29 cellular contexts compared by ENCODE assay signal in genomic region chr18:70301667-70302066, GRCh38.
"Had no signal": no experiment of that assay in that cellular context is flagged by ENCODE, and none has a peak within 500 bp of the region (broad histone marks: within the 10 kb centered on the region; RNA-seq: fewer than 3 reads in every experiment).

No MANE protein-coding gene starts in this region.

- H3K9ac ChIP-seq: neural progenitor cell, parathyroid adenoma had no signal

- H3K9me3 Mint-ChIP-seq: activated naive CD4-positive, alpha-beta T cell treated with anti-CD3 and anti-CD28 coated beads for 36 hours; activated naive CD8-positive, alpha-beta T cell treated with anti-CD3 and anti-CD28 coated beads for 36 hours; natural killer cell had no signal

- H2AFZ ChIP-seq: neural progenitor cell, parathyroid adenoma had no signal

- H3K4me3 ChIP-seq: adrenal gland, body of pancreas, esophagus squamous epithelium, heart right ventricle, left lung, lower lobe of right lung, neural progenitor cell, right atrium auricular region, tibial nerve had no signal

- FAIRE-seq: colon, endometrium, TTC549 had no signal

- H3K4me2 ChIP-seq: neural progenitor cell had no signal

- H3K4me1 Mint-ChIP-seq: activated CD4-positive, alpha-beta T cell treated with anti-CD3 and anti-CD28 coated beads for 36 hours; activated naive CD8-positive, alpha-beta T cell treated with anti-CD3 and anti-CD28 coated beads for 36 hours; neural progenitor cell had no signal

- H3K4me1 ChIP-seq: parathyroid adenoma had no signal

- H3K36me3 ChIP-seq: adrenal gland, esophagus squamous epithelium, heart right ventricle, left lung, lower lobe of right lung, neural progenitor cell, right atrium auricular region, tibial nerve had no signal

- DNase-seq: activated CD4-positive, alpha-beta T cell treated with anti-CD3 and anti-CD28 coated beads for 36 hours; activated CD4-positive, CD25-positive, alpha-beta regulatory T cell; activated CD8-positive, alpha-beta T cell treated with anti-CD3 and anti-CD28 coated beads, Interleukin-2, amount 10 ng/mL, durations not matched to agents 7 days and 5 days; activated effector memory CD4-positive, alpha-beta T cell treated with anti-CD3 and anti-CD28 coated beads, Interleukin-2, amount 50 U/mL, for 16 hours; activated naive CD4-positive, alpha-beta T cell treated with anti-CD3 and anti-CD28 coated beads for 36 hours; activated naive CD8-positive, alpha-beta T cell treated with anti-CD3 and anti-CD28 coated beads for 36 hours; adrenal gland; body of pancreas; effector CD8-positive, alpha-beta T cell; esophagus squamous epithelium; foreskin melanocyte; heart right ventricle; kidney glomerular epithelial cell; left lung; lower lobe of right lung; mesenchymal stem cell; natural killer cell; occipital lobe; stimulated activated CD4-positive, alpha-beta T cell treated with anti-CD3 and anti-CD28 coated beads, Interleukin-15, amount 100 ng/mL, for 24 hours; stimulated activated CD4-positive, alpha-beta T cell treated with anti-CD3 and anti-CD28 coated beads, Interleukin-2, amount 100 ng/mL, for 24 hours; stimulated activated naive CD4-positive, alpha-beta T cell had no signal

- H3K27me3 ChIP-seq: adrenal gland, body of pancreas, esophagus squamous epithelium, heart right ventricle, left lung, neural progenitor cell, right atrium auricular region, tibial nerve had no signal

- H3K27ac Mint-ChIP-seq: activated CD4-positive, alpha-beta T cell treated with anti-CD3 and anti-CD28 coated beads for 36 hours; activated CD8-positive, alpha-beta T cell treated with anti-CD3 and anti-CD28 coated beads, Interleukin-2, amount 10 ng/mL, durations not matched to agents 7 days and 5 days; activated naive CD4-positive, alpha-beta T cell treated with anti-CD3 and anti-CD28 coated beads for 36 hours; activated naive CD8-positive, alpha-beta T cell treated with anti-CD3 and anti-CD28 coated beads for 36 hours; natural killer cell; neural progenitor cell had no signal

- H3K36me3 Mint-ChIP-seq: activated naive CD8-positive, alpha-beta T cell treated with anti-CD3 and anti-CD28 coated beads for 36 hours; natural killer cell had no signal

- H3K9me3 ChIP-seq: adrenal gland, body of pancreas, esophagus squamous epithelium, heart right ventricle, left lung, lower lobe of right lung, right atrium auricular region, tibial nerve had no signal

- H3K4me3 Mint-ChIP-seq: activated CD4-positive, alpha-beta T cell treated with anti-CD3 and anti-CD28 coated beads for 36 hours; activated CD8-positive, alpha-beta T cell treated with anti-CD3 and anti-CD28 coated beads, Interleukin-2, amount 10 ng/mL, durations not matched to agents 7 days and 5 days; activated naive CD4-positive, alpha-beta T cell treated with anti-CD3 and anti-CD28 coated beads for 36 hours; activated naive CD8-positive, alpha-beta T cell treated with anti-CD3 and anti-CD28 coated beads for 36 hours; natural killer cell; neural progenitor cell had no signal

- H3K27ac ChIP-seq: adrenal gland, body of pancreas, epithelial cell of prostate, esophagus squamous epithelium, left lung, lower lobe of right lung, neural progenitor cell, parathyroid adenoma, right atrium auricular region, tibial nerve had no signal

- H3K27me3 Mint-ChIP-seq: activated CD4-positive, alpha-beta T cell treated with anti-CD3 and anti-CD28 coated beads for 36 hours; activated naive CD8-positive, alpha-beta T cell treated with anti-CD3 and anti-CD28 coated beads for 36 hours had no signal

- ATAC-seq: activated CD4-positive, alpha-beta T cell treated with anti-CD3 and anti-CD28 coated beads for 36 hours; activated CD8-positive, alpha-beta T cell treated with anti-CD3 and anti-CD28 coated beads, Interleukin-2, amount 10 ng/mL, durations not matched to agents 7 days and 5 days; body of pancreas; left lung had no signal
